24 cellular contexts compared by ENCODE assay signal in genomic region chrX:97367149-97367548, GRCh38.
A peak's percentile ranks its signal among the peaks of the same experiment; 100 is the strongest.
DNase-seq lines count a peak whose midpoint lies in the region; ATAC-seq, FAIRE-seq and TF ChIP-seq lines count a peak whose summit lies in the region.
"Had no signal": no experiment of that assay in that cellular context is flagged by ENCODE, and none has a peak within 500 bp of the region (broad histone marks: within the 10 kb centered on the region; RNA-seq: fewer than 3 reads in every experiment).

No MANE protein-coding gene starts in this region.

- H4K8ac ChIP-seq in mesenchymal stem cell (ENCODE audit: low read length) = no peak overlapping the region

- no peak overlapping the region for H3K18ac ChIP-seq in mesenchymal stem cell (ENCODE audit: low read depth in 1 of 2, low read length in 2 of 2)

- H4K20me1 ChIP-seq in GM23248 (ENCODE audit: insufficient read depth) = no peaks in the 10 kb centered on the region

- H3K27ac Mint-ChIP-seq in T-helper 17 cell = no peak overlapping the region

- no peaks in the 10 kb centered on the region for H3F3A ChIP-seq in GM23248 (ENCODE audit: insufficient read depth)

- no peak for TF ChIP-seq CTCF in AG09309 (IDR thresholded peaks at IDR 0.05; ENCODE audit: control insufficient read depth, insufficient read depth, low read depth, low read length, missing control alignments)
- TF ChIP-seq CTCF in bronchial epithelial cell (IDR thresholded peaks at IDR 0.05; ENCODE audit: insufficient read depth, low read length, severe bottlenecking) = no peak

- H3K4me2 ChIP-seq in GM23248 (ENCODE audit: unreplicated experiment) (no peak overlapping the region), mesenchymal stem cell (ENCODE audit: low read length, poor library complexity, severe bottlenecking) (no peak overlapping the region)

- no peak overlapping the region for H3K4ac ChIP-seq in mesenchymal stem cell (ENCODE audit: low read depth in 1 of 2, low read length in 2 of 2)

- H3K9me3 ChIP-seq in GM23248 (ENCODE audit: low read depth) = no peaks in the 10 kb centered on the region
- no peaks in the 10 kb centered on the region for H3K9me3 ChIP-seq in T-helper 17 cell (ENCODE audit: control insufficient read depth, low read length, poor library complexity, severe bottlenecking)
- H3K9me3 ChIP-seq in mesenchymal stem cell (ENCODE audit: control insufficient read depth, low read length) = no peaks in the 10 kb centered on the region
- H3K9me3 ChIP-seq: BE2C, body of pancreas, esophagus squamous epithelium, neutrophil had no signal

- H3K27me3 Mint-ChIP-seq in T-helper 17 cell = no peaks in the 10 kb centered on the region

- no peak overlapping the region for H3K4me3 Mint-ChIP-seq in T-helper 17 cell

- H3K9me2 ChIP-seq in GM23248 (ENCODE audit: insufficient read depth) = no peaks in the 10 kb centered on the region

- no peak for FAIRE-seq in bronchial epithelial cell (lab: Jason Lieb, UNC)
- FAIRE-seq: D721Med, TTC549 had no signal

- WGBS in GM23248 (ENCODE audit: low coverage in 1 of 2, low lambda C conversion rate in 2 of 2, missing lambda C conversion rate in 2 of 2), 2 experiments = 5 to 14% methylated on average over 2 of the region's 2 CpGs
- no CpG with 5 or more reads among the region's 2 CpGs for WGBS in mesenchymal stem cell

- H3K36me3 ChIP-seq in GM23248 (ENCODE audit: low read depth) (no peaks in the 10 kb centered on the region), bronchial epithelial cell (ENCODE audit: control insufficient read depth, insufficient read depth, low read length) (no peaks in the 10 kb centered on the region), mesenchymal stem cell (ENCODE audit: control insufficient read depth in 1 of 2, insufficient read depth in 2 of 2, low read depth in 1 of 2, low read length in 2 of 2) (no peaks in the 10 kb centered on the region)
- H3K36me3 ChIP-seq: BE2C, esophagus squamous epithelium, neutrophil had no signal

- H3K27me3 ChIP-seq in GM23248 (replicated peaks; ENCODE audit: insufficient read depth) (no peaks in the 10 kb centered on the region), bronchial epithelial cell (ENCODE audit: control insufficient read depth, insufficient read depth, low read length) (no peaks in the 10 kb centered on the region), mesenchymal stem cell (ENCODE audit: control insufficient read depth in 1 of 2, insufficient read depth in 1 of 2, low read length in 2 of 2) (no peaks in the 10 kb centered on the region)
- H3K27me3 ChIP-seq: BE2C, body of pancreas, esophagus squamous epithelium, neutrophil had no signal

- H2AFZ ChIP-seq in GM23248 (no peak overlapping the region), mesenchymal stem cell (ENCODE audit: low read depth, low read length) (no peak overlapping the region)

- H3K4me3 ChIP-seq in AG09309 (ENCODE audit: control insufficient read depth, low read depth, low read length) (no peak overlapping the region), GM23248 (no peak overlapping the region), bronchial epithelial cell (ENCODE audit: low read depth, low read length) (no peak overlapping the region), mesenchymal stem cell (ENCODE audit: insufficient read depth in 1 of 2, low read depth in 1 of 2, low read length in 2 of 2) (no peak overlapping the region)
- H3K4me3 ChIP-seq: body of pancreas, esophagus squamous epithelium had no signal

- no peak overlapping the region for H3K14ac ChIP-seq in mesenchymal stem cell (ENCODE audit: low read length in 2 of 2)

- H3K9ac ChIP-seq in GM23248 (no peak overlapping the region), mesenchymal stem cell (ENCODE audit: low read length) (no peak overlapping the region)

- no peak overlapping the region for H3K23ac ChIP-seq in mesenchymal stem cell (ENCODE audit: low read length in 2 of 2)

- in situ Hi-C loops in GM23248 (cut with MboI) = no loop called here

- H2AK5ac ChIP-seq in mesenchymal stem cell (ENCODE audit: low read length, severe bottlenecking) = no peak overlapping the region

- no peak overlapping the region for H2BK15ac ChIP-seq in mesenchymal stem cell (ENCODE audit: low read depth, poor library complexity, severe bottlenecking)

- no peaks in the 10 kb centered on the region for H3K79me2 ChIP-seq in GM23248 (ENCODE audit: insufficient read depth)

- H3K27ac ChIP-seq in GM23248 (no peak overlapping the region), mesenchymal stem cell (ENCODE audit: low read length, poor library complexity, severe bottlenecking) (no peak overlapping the region)
- H3K27ac ChIP-seq: body of pancreas, esophagus squamous epithelium, neutrophil had no signal

- no peak for ATAC-seq in Right ventricle myocardium inferior
- ATAC-seq in T-helper 17 cell = no peak
- ATAC-seq: body of pancreas, left cardiac atrium, Panc1, sciatic nerve had no signal

- no peak overlapping the region for H2BK12ac ChIP-seq in mesenchymal stem cell (ENCODE audit: low read length in 2 of 2)

- H3K36me3 Mint-ChIP-seq in T-helper 17 cell (ENCODE audit: low read depth) = no peaks in the 10 kb centered on the region

- H4K91ac ChIP-seq in mesenchymal stem cell (ENCODE audit: low read length) = no peak overlapping the region

- no peaks in the 10 kb centered on the region for H3K4me1 Mint-ChIP-seq in T-helper 17 cell

- DNase-seq in AG09309 (ENCODE audit: low read depth) (peak; percentile 14), GM23248 (peak; percentile 76), bronchial epithelial cell (ENCODE audit: low read depth) (peak; percentile 1), iris pigment epithelial cell (ENCODE audit: low read depth) (peak; percentile 59), Right ventricle myocardium inferior (ENCODE audit: missing footprints) (no peak), T-helper 17 cell (no peak), mesenchymal stem cell (no peak), NCI-H187 treated with DMSO at 0.1 percent for 48 hours (lab: John Stamatoyannopoulos, UW) (no peak)
- DNase-seq: activated CD4-positive, alpha-beta T cell treated with anti-CD3 and anti-CD28 coated beads, Interleukin-2, amount 50 U/mL, for 1 hour; BE2C; body of pancreas; esophagus squamous epithelium; GF-D8; H7; KBM-7; left cardiac atrium; NCI-H2171; stimulated activated CD4-positive, alpha-beta T cell treated with anti-CD3 and anti-CD28 coated beads, Interleukin-1b, Interleukin-23, amount 100 ng/mL, for 48 hours; substantia nigra had no signal

- H2BK120ac ChIP-seq in mesenchymal stem cell (ENCODE audit: low read depth, low read length) = no peak overlapping the region

- no peaks in the 10 kb centered on the region for H3K79me1 ChIP-seq in mesenchymal stem cell (replicated peaks; ENCODE audit: low read length, poor library complexity, severe bottlenecking)

- intact Hi-C loops in Right ventricle myocardium inferior (cut with DNase I) = no loop called here

- H2BK5ac ChIP-seq in mesenchymal stem cell (ENCODE audit: low read depth, low read length, poor library complexity, severe bottlenecking) = no peak overlapping the region

- peaks cover 4% of the 10 kb centered on the region; the same call in 1 of the 2 replicates for H3K4me1 ChIP-seq in GM23248 (ENCODE audit: insufficient read depth)
- H3K4me1 ChIP-seq in mesenchymal stem cell (ENCODE audit: control insufficient read depth, insufficient read depth, low read depth, low read length) = no peaks in the 10 kb centered on the region
- H3K4me1 ChIP-seq: BE2C, body of pancreas, esophagus squamous epithelium had no signal

Comparison
In these comparisons a context has a peak if more than half of its experiments do, and no peak if none do; other contexts are left out.
1. DNase-seq: peak in AG09309 (single experiment), GM23248 (single experiment), bronchial epithelial cell (single experiment) and iris pigment epithelial cell (single experiment); none in Right ventricle myocardium inferior (single experiment), T-helper 17 cell (0 of 3), mesenchymal stem cell (single experiment) and NCI-H187 treated with DMSO at 0.1 percent for 48 hours (single experiment).